16 cellular contexts compared by ENCODE assay signal in the genomic region with DNA sequence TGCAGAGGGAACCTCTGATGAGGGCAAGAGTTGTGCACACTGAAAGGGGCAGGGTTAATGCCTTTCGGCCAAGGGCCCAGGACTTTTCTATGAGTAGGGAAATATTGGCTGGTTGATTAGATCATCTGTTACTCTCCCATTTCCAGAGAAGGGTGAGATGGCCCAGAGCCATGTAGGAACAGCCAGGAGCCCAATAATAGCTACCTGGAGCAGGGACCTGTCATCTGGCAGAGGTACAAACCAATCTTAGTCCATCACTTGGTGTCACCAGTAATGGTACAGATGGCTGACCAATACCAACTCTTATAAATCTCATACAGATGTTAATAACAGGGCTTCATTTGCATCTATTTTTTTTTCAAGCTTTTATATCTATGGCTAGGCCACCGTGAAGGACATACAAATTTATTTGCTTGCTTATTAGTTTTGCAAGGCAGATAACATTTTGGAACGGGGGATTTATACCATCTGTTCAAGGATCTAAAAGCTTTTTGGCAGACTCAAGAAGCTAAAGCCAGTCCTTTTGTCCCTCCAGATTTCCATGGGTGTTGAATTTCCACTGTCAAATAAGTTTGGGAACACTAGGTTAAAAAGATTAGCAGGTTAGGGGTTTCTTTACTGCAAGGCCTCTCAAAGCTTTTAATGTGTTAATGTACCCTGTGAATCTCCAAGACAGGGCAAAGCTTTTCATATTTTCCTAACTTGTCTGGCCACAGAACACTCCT.
"Had no signal": no experiment of that assay in that cellular context is flagged by ENCODE, and none has a peak within 500 bp of the region (broad histone marks: within the 10 kb centered on the region; RNA-seq: fewer than 3 reads in every experiment).

No MANE protein-coding gene starts in this region.

- ATAC-seq: activated T-cell treated with anti-CD3 and anti-CD28 coated beads, Interleukin-2, amount 50 U/mL, for 72 hours; left colon; mucosa of descending colon; natural killer cell; stimulated activated naive B cell treated with anti-CD40 and anti-IgM and Interleukin-4, amounts not matched to agents 10 μg/mL and 1 μg/mL and 100 μg/mL, for 72 hours had no signal

- DNase-seq: activated CD4-positive, alpha-beta T cell treated with anti-CD3 and anti-CD28 coated beads, Interleukin-2, amount 10 ng/mL, durations not matched to agents 24 days and 14 days; activated CD4-positive, CD25-positive, alpha-beta regulatory T cell; activated CD8-positive, alpha-beta memory T cell treated with anti-CD3 and anti-CD28 coated beads, Interleukin-2, amount 50 U/mL, for 48 hours; activated naive CD8-positive, alpha-beta T cell treated with anti-CD3 and anti-CD28 coated beads, Interleukin-2, amount 10 ng/mL, durations not matched to agents 7 days and 5 days; activated T-cell treated with anti-CD3 and anti-CD28 coated beads, Interleukin-2, amount 50 U/mL, for 72 hours; effector memory CD4-positive, alpha-beta T cell; left colon; mammary epithelial cell; mucosa of descending colon; natural killer cell; nucleus accumbens; stimulated activated CD4-positive, alpha-beta T cell treated with anti-CD3 and anti-CD28 coated beads, Interleukin-15, amount 100 ng/mL, for 24 hours; stimulated activated CD4-positive, alpha-beta T cell treated with anti-CD3 and anti-CD28 coated beads, Interleukin-4, amount 100 ng/mL, for 1 hour; stimulated activated naive B cell treated with anti-CD40 and anti-IgM and Interleukin-4, amounts not matched to agents 10 μg/mL and 1 μg/mL and 100 μg/mL, for 72 hours; T-helper 2 cell; tibial artery had no signal

- H3K9me3 ChIP-seq: mucosa of descending colon, tibial artery had no signal

- H3K27me3 ChIP-seq: tibial artery had no signal

- H3K27ac ChIP-seq: tibial artery had no signal

- H3K36me3 ChIP-seq: tibial artery had no signal

- H3K4me3 ChIP-seq: mucosa of descending colon, tibial artery had no signal
